In genomic region chr10:35640474-35640873, GRCh38 we compare ENCODE assay signal across 8 cellular contexts. TPM values are rescaled to one million over a fixed set of nuclear protein-coding genes. Genes with fewer than 3 reads are reported as not detected.
DNase-seq lines count a peak whose midpoint lies in the region.

No MANE protein-coding gene starts in this region.

- DNase-seq in NCI-H1436 (lab: John Stamatoyannopoulos, UW), result peak; percentile 25
- no peak for DNase-seq in NCI-H1436 treated with DMSO at 0.1 percent for 48 hours (lab: John Stamatoyannopoulos, UW)
- DNase-seq in HCEC 1CT, result peak; percentile 77
- DNase-seq in NCI-H1694 treated with DMSO at 0.1 percent for 48 hours (lab: John Stamatoyannopoulos, UW), result peak; percentile 22
- DNase-seq in glomerular visceral epithelial cell (ENCODE audit: extremely low spot score), result peak; percentile 64
- peak; percentile 30 for DNase-seq in occipital lobe (lab: John Stamatoyannopoulos, UW)
- no peak for DNase-seq in RPMI8226

- no peaks in the 10 kb centered on the region for H3K36me3 Mint-ChIP-seq in activated naive CD4-positive, alpha-beta T cell treated with anti-CD3 and anti-CD28 coated beads, Interleukin-2, amount 50 U/mL, for 24 hours

- H3K4me3 Mint-ChIP-seq in activated naive CD4-positive, alpha-beta T cell treated with anti-CD3 and anti-CD28 coated beads, Interleukin-2, amount 50 U/mL, for 24 hours, result peak overlapping the region; percentile 88

- no peak overlapping the region for H3K27ac Mint-ChIP-seq in activated naive CD4-positive, alpha-beta T cell treated with anti-CD3 and anti-CD28 coated beads, Interleukin-2, amount 50 U/mL, for 24 hours

- no peaks in the 10 kb centered on the region for H3K9me3 Mint-ChIP-seq in activated naive CD4-positive, alpha-beta T cell treated with anti-CD3 and anti-CD28 coated beads, Interleukin-2, amount 50 U/mL, for 24 hours

- peaks cover 46% of the 10 kb centered on the region for H3K4me1 Mint-ChIP-seq in activated naive CD4-positive, alpha-beta T cell treated with anti-CD3 and anti-CD28 coated beads, Interleukin-2, amount 50 U/mL, for 24 hours

- H3K27me3 Mint-ChIP-seq in activated naive CD4-positive, alpha-beta T cell treated with anti-CD3 and anti-CD28 coated beads, Interleukin-2, amount 50 U/mL, for 24 hours, result peaks cover 29% of the 10 kb centered on the region

RNA-seq across cellular contexts. Expression of gene FZD8, which starts 1.6 kb away (rescaled TPM):
- total RNA-seq in occipital lobe, result 21.2 TPM

RNA-seq across cellular contexts. Expression of gene GJD4, which starts 35.3 kb away (rescaled TPM):
- total RNA-seq in occipital lobe, result not detected

Comparison
In these comparisons a context has a peak if more than half of its experiments do, and no peak if none do; other contexts are left out.
1. DNase-seq: peak in NCI-H1436 (single experiment), HCEC 1CT (single experiment), NCI-H1694 treated with DMSO at 0.1 percent for 48 hours (single experiment), glomerular visceral epithelial cell (single experiment) and occipital lobe (single experiment); none in NCI-H1436 treated with DMSO at 0.1 percent for 48 hours (single experiment) and RPMI8226 (single experiment).